ENCODE assay signal across 3 cellular contexts in genomic region chr11:68639322-68639721, GRCh38. TPM values are rescaled to one million over a fixed set of nuclear protein-coding genes. Genes with fewer than 3 reads are reported as not detected.
"Had no signal": no experiment of that assay in that cellular context is flagged by ENCODE, and none has a peak within 500 bp of the region (broad histone marks: within the 10 kb centered on the region; RNA-seq: fewer than 3 reads in every experiment).

No MANE protein-coding gene starts in this region.

RNA-seq across cellular contexts. Expression of gene GAL, which starts 45.0 kb away (rescaled TPM):
- total RNA-seq: LHCN-M2, M059J, MCF 10A had no signal
